In genomic region chr21:15060776-15061175, GRCh38 we compare ENCODE assay signal across 11 cellular contexts. TPM values are rescaled to one million over a fixed set of nuclear protein-coding genes. Genes with fewer than 3 reads are reported as not detected.
A peak's percentile ranks its signal among the peaks of the same experiment; 100 is the strongest.
DNase-seq lines count a peak whose midpoint lies in the region; ATAC-seq and TF ChIP-seq lines count a peak whose summit lies in the region.
"Had no signal": no experiment of that assay in that cellular context is flagged by ENCODE, and none has a peak within 500 bp of the region (broad histone marks: within the 10 kb centered on the region; RNA-seq: fewer than 3 reads in every experiment).

No MANE protein-coding gene starts in this region.

- peak overlapping the region in 4 of 7 donors; percentile 3 to 53 (median 14) for H3K4me3 Mint-ChIP-seq in CD8-positive, alpha-beta memory T cell
- peak overlapping the region; percentile 1 for H3K4me3 Mint-ChIP-seq in natural killer cell

- H3K9me3 ChIP-seq in CD8-positive, alpha-beta memory T cell (ENCODE audit: low read length) = no peaks in the 10 kb centered on the region

- no peaks in the 10 kb centered on the region for H3K36me3 ChIP-seq in CD8-positive, alpha-beta memory T cell (ENCODE audit: insufficient read depth, low read length)
- H3K36me3 ChIP-seq in brain microvascular endothelial cell (replicated peaks) = peaks cover 6% of the 10 kb centered on the region

- peaks cover 5 to 13% of the 10 kb centered on the region in 2 donors for H3K27me3 Mint-ChIP-seq in CD8-positive, alpha-beta memory T cell
- H3K27me3 Mint-ChIP-seq in natural killer cell (ENCODE audit: low read depth in 2 of 2) = no peaks in the 10 kb centered on the region

- POLR2A ChIA-PET in CD8-positive, alpha-beta memory T cell (lab: Charles Lee) = no interaction called here

- no peak overlapping the region for H3K4me3 ChIP-seq in CD8-positive, alpha-beta memory T cell (ENCODE audit: low read length)
- H3K4me3 ChIP-seq in brain microvascular endothelial cell (ENCODE audit: low read depth, low read length) = peak overlapping the region; percentile 7

- in situ Hi-C loops in KBM-7 (cut with MboI; ENCODE audit: low pct_unique_long_range_greater_than_20kb, low sequenced_read_pairs) = no loop called here
- in situ Hi-C loops in brain microvascular endothelial cell (cut with HindIII; ENCODE audit: low pct_ligation_motif_present, low sequenced_read_pairs) = no loop called here

- TF ChIP-seq CTCF in brain microvascular endothelial cell (IDR thresholded peaks at IDR 0.05; ENCODE audit: low read depth, low read length, missing control alignments) = no peak
- TF ChIP-seq CTCF in natural killer cell (IDR thresholded peaks at IDR 0.05) = no peak

- H3K4me1 Mint-ChIP-seq in CD8-positive, alpha-beta memory T cell = peaks cover 68 to 77% (median 77%) of the 10 kb centered on the region in 3 donors
- peaks cover 65 to 67% of the 10 kb centered on the region in 2 donors for H3K4me1 Mint-ChIP-seq in natural killer cell

- no peaks in the 10 kb centered on the region for H3K9me3 Mint-ChIP-seq in CD8-positive, alpha-beta memory T cell
- no peaks in the 10 kb centered on the region for H3K9me3 Mint-ChIP-seq in natural killer cell

- peaks cover 30% of the 10 kb centered on the region for H3K4me1 ChIP-seq in CD8-positive, alpha-beta memory T cell (ENCODE audit: insufficient read depth, low read length)

- no peak for ATAC-seq in natural killer cell
- ATAC-seq in GM18870 (IDR thresholded peaks at IDR 0.05; ENCODE audit: unreplicated experiment) = no peak

- no peak for DNase-seq in CD8-positive, alpha-beta memory T cell
- DNase-seq in KBM-7 (peak; percentile 29), brain microvascular endothelial cell (peak; percentile 7), natural killer cell (no peak), NCI-H2196 treated with DMSO at 0.1 percent for 48 hours (lab: John Stamatoyannopoulos, UW; ENCODE audit: unreplicated experiment) (no peak), DMS79 (lab: John Stamatoyannopoulos, UW) (no peak), COLO668 (lab: John Stamatoyannopoulos, UW; ENCODE audit: unreplicated experiment) (no peak)
- DNase-seq: activated effector memory CD4-positive, alpha-beta T cell treated with anti-CD3 and anti-CD28 coated beads, Interleukin-2, amount 50 U/mL, for 16 hours; Right ventricle myocardium superior; stimulated activated naive CD4-positive, alpha-beta T cell treated with Interleukin-2 at 50 U/mL for 16 hours had no signal

- intact Hi-C loops in natural killer cell (cut with micrococcal nuclease) = loop anchor here (2.0 to 10.0 kb wide), 3 partner anchors 422 to 672 kb away; no protein-coding TSS in a partner anchor

- peak overlapping the region; percentile 52 for H3K27ac ChIP-seq in CD8-positive, alpha-beta memory T cell (ENCODE audit: low read depth, low read length)
- peak overlapping the region; percentile 2 for H3K27ac ChIP-seq in brain microvascular endothelial cell

- no peaks in the 10 kb centered on the region for H3K27me3 ChIP-seq in CD8-positive, alpha-beta memory T cell (ENCODE audit: insufficient read depth, low read length, poor library complexity, severe bottlenecking)
- no peaks in the 10 kb centered on the region for H3K27me3 ChIP-seq in brain microvascular endothelial cell (replicated peaks)

- CTCF ChIA-PET in CD8-positive, alpha-beta memory T cell (lab: Charles Lee) = no interaction called here

- peak overlapping the region in 3 of 8 donors; percentile 13 to 58 (median 39) for H3K27ac Mint-ChIP-seq in CD8-positive, alpha-beta memory T cell
- H3K27ac Mint-ChIP-seq in natural killer cell = peak overlapping the region in 1 of 2 donors; percentile 3

- H3K36me3 Mint-ChIP-seq in CD8-positive, alpha-beta memory T cell = peaks cover 0 to 7% (median 0%) of the 10 kb centered on the region in 3 donors
- H3K36me3 Mint-ChIP-seq in natural killer cell = no peaks in the 10 kb centered on the region

RNA-seq across cellular contexts. Expression of gene NRIP1, which starts 4.0 kb away (rescaled TPM):
- total RNA-seq in CD8-positive, alpha-beta memory T cell = 10 to 100 TPM; 14.6 to 15.7 TPM
- polyA plus RNA-seq in CD8-positive, alpha-beta memory T cell = 37.6 TPM
- 10 to 100 TPM; 42.4 to 46.8 (median 42.6) TPM for total RNA-seq in natural killer cell

Comparison
In these comparisons a context has a peak if more than half of its experiments do, and no peak if none do; other contexts are left out.
1. DNase-seq: peak in KBM-7 (single experiment) and brain microvascular endothelial cell (single experiment); none in CD8-positive, alpha-beta memory T cell (0 of 5), natural killer cell (single experiment), NCI-H2196 treated with DMSO at 0.1 percent for 48 hours (single experiment), DMS79 (single experiment) and COLO668 (single experiment).